ENCODE assay signal across 8 cellular contexts in genomic region chrX:17736478-17736855, GRCh38. TPM values are rescaled to one million over a fixed set of nuclear protein-coding genes. Genes with fewer than 3 reads are reported as not detected.
A peak's percentile ranks its signal among the peaks of the same experiment; 100 is the strongest.
DNase-seq lines count a peak whose midpoint lies in the region; TF ChIP-seq lines count a peak whose summit lies in the region.

No MANE protein-coding gene starts in this region.

- H3K27me3 ChIP-seq in CD8-positive, alpha-beta memory T cell (ENCODE audit: insufficient read depth, low read length, poor library complexity, severe bottlenecking): no peaks in the 10 kb centered on the region
- no peaks in the 10 kb centered on the region for H3K27me3 ChIP-seq in osteoblast (ENCODE audit: insufficient read depth, low read length)

- H2AFZ ChIP-seq in osteoblast (ENCODE audit: low read length): peak overlapping the region; percentile 40

- H3K27ac Mint-ChIP-seq in CD8-positive, alpha-beta memory T cell: peak overlapping the region in 7 of 8 donors; percentile 68 to 94 (median 84)
- H3K27ac Mint-ChIP-seq in endothelial cell (ENCODE audit: unreplicated experiment): peak overlapping the region; percentile 52

- H3K4me3 ChIP-seq in CD8-positive, alpha-beta memory T cell (ENCODE audit: low read length): peak overlapping the region; percentile 50
- peak overlapping the region; percentile 68 for H3K4me3 ChIP-seq in osteoblast (ENCODE audit: insufficient read depth, low read length)

- TF ChIP-seq CTCF in RWPE1 (conservative IDR thresholded peaks at IDR 0.05; ENCODE audit: low read depth) (no peak), endothelial cell (IDR thresholded peaks at IDR 0.05; ENCODE audit: unreplicated experiment) (no peak), osteoblast (IDR thresholded peaks at IDR 0.05; ENCODE audit: extremely low read depth, low read depth, low read length) (no peak)

- peaks cover 27 to 31% of the 10 kb centered on the region in 2 donors for H3K27me3 Mint-ChIP-seq in CD8-positive, alpha-beta memory T cell
- H3K27me3 Mint-ChIP-seq in endothelial cell (ENCODE audit: unreplicated experiment): peaks cover 2% of the 10 kb centered on the region

- CTCF ChIA-PET in CD8-positive, alpha-beta memory T cell (lab: Charles Lee): no interaction called here
- CTCF ChIA-PET in RWPE1 (lab: Yijun Ruan, JAX): no interaction called here

- DNase-seq in CD8-positive, alpha-beta memory T cell: no peak
- DNase-seq in RWPE1 (ENCODE audit: low spot score) (no peak), endothelial cell (ENCODE audit: low spot score) (no peak), osteoblast (ENCODE audit: insufficient read length, low spot score, missing footprints) (no peak), NCI-H2196 (lab: John Stamatoyannopoulos, UW; ENCODE audit: unreplicated experiment) (no peak), DMS153 treated with DMSO at 0.1 percent for 48 hours (lab: John Stamatoyannopoulos, UW; ENCODE audit: unreplicated experiment) (no peak), NCI-H128 (lab: John Stamatoyannopoulos, UW; ENCODE audit: unreplicated experiment) (no peak), NCI-H2029 treated with DMSO at 0.1 percent for 48 hours (lab: John Stamatoyannopoulos, UW) (no peak)

- H3K4me2 ChIP-seq in osteoblast (ENCODE audit: insufficient read depth, low read length): peak overlapping the region; percentile 64

- peaks cover 0 to 5% (median 0%) of the 10 kb centered on the region in 5 donors for H3K9me3 Mint-ChIP-seq in CD8-positive, alpha-beta memory T cell
- no peaks in the 10 kb centered on the region for H3K9me3 Mint-ChIP-seq in endothelial cell (ENCODE audit: unreplicated experiment)

- H3K4me1 ChIP-seq in CD8-positive, alpha-beta memory T cell (ENCODE audit: insufficient read depth, low read length): no peaks in the 10 kb centered on the region
- H3K4me1 ChIP-seq in osteoblast (ENCODE audit: insufficient read depth, low read length): peaks cover 7% of the 10 kb centered on the region

- no peaks in the 10 kb centered on the region for H3K36me3 ChIP-seq in CD8-positive, alpha-beta memory T cell (ENCODE audit: insufficient read depth, low read length)
- H3K36me3 ChIP-seq in osteoblast (ENCODE audit: insufficient read depth, low read length): no peaks in the 10 kb centered on the region

- POLR2A ChIA-PET in CD8-positive, alpha-beta memory T cell (lab: Charles Lee): no interaction called here
- POLR2A ChIA-PET in RWPE1 (lab: Yijun Ruan, JAX; ENCODE audit: low non-redundant PET): no interaction called here

- H3K4me1 Mint-ChIP-seq in CD8-positive, alpha-beta memory T cell: peaks cover 15 to 27% (median 19%) of the 10 kb centered on the region in 3 donors
- H3K4me1 Mint-ChIP-seq in endothelial cell (ENCODE audit: unreplicated experiment): peaks cover 10% of the 10 kb centered on the region

- no peak overlapping the region for H3K27ac ChIP-seq in CD8-positive, alpha-beta memory T cell (ENCODE audit: low read depth, low read length)
- H3K27ac ChIP-seq in RWPE1 (peak overlapping the region; percentile 88), osteoblast (ENCODE audit: low read depth, low read length) (peak overlapping the region; percentile 64)

- H3K36me3 Mint-ChIP-seq in CD8-positive, alpha-beta memory T cell: peaks cover 0 to 1% (median 0%) of the 10 kb centered on the region in 3 donors
- no peaks in the 10 kb centered on the region for H3K36me3 Mint-ChIP-seq in endothelial cell (ENCODE audit: low read depth, unreplicated experiment)

- H3K9me3 ChIP-seq in CD8-positive, alpha-beta memory T cell (ENCODE audit: low read length): no peaks in the 10 kb centered on the region
- H3K9me3 ChIP-seq in osteoblast (ENCODE audit: low read depth, low read length): no peaks in the 10 kb centered on the region

- peak overlapping the region; percentile 75 to 91 (median 88) for H3K4me3 Mint-ChIP-seq in CD8-positive, alpha-beta memory T cell
- H3K4me3 Mint-ChIP-seq in endothelial cell (ENCODE audit: unreplicated experiment): no peak overlapping the region

- H4K20me1 ChIP-seq in osteoblast (ENCODE audit: insufficient read depth, low read length): no peaks in the 10 kb centered on the region

- peaks cover 34% of the 10 kb centered on the region for H3K79me2 ChIP-seq in osteoblast (ENCODE audit: insufficient read depth, low read length)

RNA-seq across cellular contexts. Expression of gene SCML1, which starts 0.8 kb away (rescaled TPM):
- 1 to 10 TPM; 1.1 to 1.2 TPM for total RNA-seq in CD8-positive, alpha-beta memory T cell
- polyA plus RNA-seq in CD8-positive, alpha-beta memory T cell: 0.67 TPM
- 29.7 TPM for total RNA-seq in endothelial cell (ENCODE audit: unreplicated experiment)
- 12.3 and 12.7 TPM in 2 replicates for total RNA-seq in osteoblast
